ENCODE assay signal across 7 cellular contexts in the genomic region with DNA sequence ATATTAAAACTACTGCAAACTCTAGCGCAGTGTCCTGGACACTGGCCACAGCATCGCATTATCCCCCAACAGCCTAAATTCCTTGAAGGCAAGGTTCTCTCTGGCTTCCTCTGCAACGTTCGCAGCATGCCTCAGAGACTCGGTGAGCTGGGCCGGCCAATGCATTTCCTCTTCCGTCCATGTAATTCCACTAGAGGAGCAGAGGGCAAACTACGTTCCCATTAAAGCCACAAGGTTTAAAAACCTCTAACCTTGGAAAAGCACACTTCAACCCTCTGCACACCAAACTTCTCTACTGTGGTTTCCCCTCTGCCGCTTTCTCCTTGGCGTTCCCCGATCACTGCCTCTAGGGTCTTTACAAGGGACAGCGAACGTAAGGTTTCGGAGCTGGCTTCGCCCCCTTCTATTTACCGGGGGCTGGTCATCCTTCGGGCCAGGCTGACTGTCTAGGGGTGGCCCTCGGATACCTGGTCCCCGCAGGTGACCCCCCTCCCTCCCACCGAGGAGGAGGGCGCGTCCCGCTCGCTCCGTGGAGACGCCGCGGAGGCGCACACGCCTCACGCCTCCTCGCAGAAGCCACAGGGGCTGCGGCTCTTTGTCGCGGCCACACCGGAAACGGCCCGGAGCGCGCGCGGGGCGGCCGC. TPM values are rescaled to one million over a fixed set of nuclear protein-coding genes. Genes with fewer than 3 reads are reported as not detected.
DNase-seq lines count a peak whose midpoint lies in the region; ATAC-seq lines count a peak whose summit lies in the region.

No MANE protein-coding gene starts in this region.

- ATAC-seq in GM21360 (IDR thresholded peaks at IDR 0.05; ENCODE audit: unreplicated experiment) (peak; percentile 16), HG03521 (IDR thresholded peaks at IDR 0.05; ENCODE audit: unreplicated experiment) (peak; percentile 43), left colon (peak; percentile 65)
- peak; percentile 46 for ATAC-seq in central memory CD8-positive, alpha-beta T cell (replicated peaks; ENCODE audit: extremely low read depth, poor library complexity, severe bottlenecking)

- no peaks in the 10 kb centered on the region for H3K9me3 Mint-ChIP-seq in central memory CD8-positive, alpha-beta T cell

- peaks cover 6% of the 10 kb centered on the region for H3K36me3 Mint-ChIP-seq in central memory CD8-positive, alpha-beta T cell (ENCODE audit: insufficient read depth)

- peak overlapping the region; percentile 56 for H3K27ac Mint-ChIP-seq in central memory CD8-positive, alpha-beta T cell (ENCODE audit: low read depth)

- no peaks in the 10 kb centered on the region for H3K27me3 Mint-ChIP-seq in central memory CD8-positive, alpha-beta T cell

- peak overlapping the region; percentile 83 for H3K4me3 Mint-ChIP-seq in central memory CD8-positive, alpha-beta T cell

- intact Hi-C loops in left colon (cut with DNase I, micrococcal nuclease) = no loop called here

- H3K4me1 Mint-ChIP-seq in central memory CD8-positive, alpha-beta T cell = peaks cover 44% of the 10 kb centered on the region

- DNase-seq in EL (peak; percentile 55), RPMI7951 (ENCODE audit: low read depth) (peak; percentile 62), left colon (peak; percentile 49 to 66)
- DNase-seq in central memory CD8-positive, alpha-beta T cell (ENCODE audit: low spot score in 2 of 2) = peak in 1 of 2 donors; percentile 22
- DNase-seq in stimulated activated CD8-positive, alpha-beta memory T cell treated with anti-CD3 and anti-CD28 coated beads, Interleukin-15, amount 100 ng/mL, for 24 hours (ENCODE audit: low read depth) = peak; percentile 31

RNA-seq across cellular contexts. Expression of a gene that starts 0.5 kb away (rescaled TPM):
- total RNA-seq in RPMI7951 (2014; rRNA removed; shearing (Covaris generic)) = 75.5 and 82.2 TPM in 2 replicates
- total RNA-seq in left colon = 10 to 100 TPM; 17.7 to 21.1 TPM
